12 cellular contexts compared by ENCODE assay signal in the genomic region with DNA sequence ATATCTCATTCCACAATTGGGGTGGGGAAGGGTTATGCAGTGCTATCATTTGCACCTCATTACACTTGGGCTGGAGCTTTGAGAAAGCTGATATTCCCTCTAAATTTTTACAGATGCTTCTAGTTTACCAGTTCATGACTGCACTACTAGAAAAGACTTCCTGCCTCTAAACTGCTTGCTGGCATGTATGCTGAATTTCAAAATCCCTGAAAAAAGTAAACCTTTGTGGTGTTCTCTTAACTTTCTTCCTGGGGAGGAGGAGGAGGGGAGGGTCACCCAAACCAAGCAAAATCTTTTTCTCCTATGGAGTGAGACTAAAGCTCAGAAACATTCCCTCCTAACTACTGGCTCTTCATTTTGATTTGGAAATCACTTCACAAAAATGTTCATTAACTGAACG. TPM values are rescaled to one million over a fixed set of nuclear protein-coding genes. Genes with fewer than 3 reads are reported as not detected.
DNase-seq lines count a peak whose midpoint lies in the region; FAIRE-seq and TF ChIP-seq lines count a peak whose summit lies in the region.
"Had no signal": no experiment of that assay in that cellular context is flagged by ENCODE, and none has a peak within 500 bp of the region (broad histone marks: within the 10 kb centered on the region; RNA-seq: fewer than 3 reads in every experiment).

No MANE protein-coding gene starts in this region.

- H3K27ac Mint-ChIP-seq in activated CD4-positive, alpha-beta T cell treated with anti-CD3 and anti-CD28 coated beads, Interleukin-2, amount 10 ng/mL, durations not matched to agents 7 days and 5 days = no peak overlapping the region
- H3K27ac Mint-ChIP-seq: activated CD8-positive, alpha-beta memory T cell treated with anti-CD3 and anti-CD28 coated beads, Interleukin-2, amount 10 ng/mL, durations not matched to agents 7 days and 5 days; naive thymus-derived CD4-positive, alpha-beta T cell had no signal

- peaks cover 7% of the 10 kb centered on the region for H3K27me3 Mint-ChIP-seq in activated CD4-positive, alpha-beta T cell treated with anti-CD3 and anti-CD28 coated beads, Interleukin-2, amount 10 ng/mL, durations not matched to agents 7 days and 5 days

- TF ChIP-seq EP300 in transverse colon (IDR thresholded peaks at IDR 0.05; ENCODE audit: low read depth) = no peak

- TF ChIP-seq POLR2A in transverse colon (IDR thresholded peaks at IDR 0.05) = no peak

- DNase-seq in HFF-Myc (ENCODE audit: extremely low read depth, low read depth) = peak; percentile 50
- peak; percentile 21 for DNase-seq in astrocyte of the hippocampus (ENCODE audit: low read depth, low spot score)
- DNase-seq in transverse colon = no peak
- no peak for DNase-seq in activated CD4-positive, alpha-beta T cell treated with anti-CD3 and anti-CD28 coated beads, Interleukin-2, amount 10 ng/mL, durations not matched to agents 7 days and 5 days
- no peak for DNase-seq in SIG-M5 (lab: John Stamatoyannopoulos, UW)
- DNase-seq in D721Med (ENCODE audit: insufficient read length, low spot score) = no peak
- DNase-seq: activated CD8-positive, alpha-beta memory T cell treated with anti-CD3 and anti-CD28 coated beads, Interleukin-2, amount 10 ng/mL, durations not matched to agents 7 days and 5 days; activated naive CD4-positive, alpha-beta T cell treated with anti-CD3 and anti-CD28 coated beads, Interleukin-2, amount 50 U/mL, for 16 hours; naive thymus-derived CD4-positive, alpha-beta T cell had no signal

- whole genome bisulfite sequencing in transverse colon (ENCODE audit: low coverage in 1 of 2), 2 donors = 58 to 63% methylated on average over 1 of the region's 1 CpG

- no peaks in the 10 kb centered on the region for H3K9me3 Mint-ChIP-seq in activated CD4-positive, alpha-beta T cell treated with anti-CD3 and anti-CD28 coated beads, Interleukin-2, amount 10 ng/mL, durations not matched to agents 7 days and 5 days

- peak overlapping the region; percentile 2; the same call in 1 of the 2 replicates for H3K4me3 ChIP-seq in HFF-Myc (replicated peaks; ENCODE audit: low read depth, low read length)
- no peak overlapping the region for H3K4me3 ChIP-seq in iPS-20b (ENCODE audit: low read length)
- no peak overlapping the region for H3K4me3 ChIP-seq in transverse colon
- H3K4me3 ChIP-seq: coronary artery had no signal

- H3K9ac ChIP-seq in iPS-20b (ENCODE audit: low read depth, low read length) = peak overlapping the region; percentile 11; the same call in 1 of the 2 replicates

- no peak overlapping the region for H3K4me3 Mint-ChIP-seq in activated CD4-positive, alpha-beta T cell treated with anti-CD3 and anti-CD28 coated beads, Interleukin-2, amount 10 ng/mL, durations not matched to agents 7 days and 5 days
- H3K4me3 Mint-ChIP-seq: activated CD8-positive, alpha-beta memory T cell treated with anti-CD3 and anti-CD28 coated beads, Interleukin-2, amount 10 ng/mL, durations not matched to agents 7 days and 5 days; naive thymus-derived CD4-positive, alpha-beta T cell had no signal

- POLR2A ChIA-PET in activated CD4-positive, alpha-beta T cell treated with anti-CD3 and anti-CD28 coated beads, Interleukin-2, amount 10 ng/mL, durations not matched to agents 7 days and 5 days (lab: Charles Lee) = no interaction called here

- no peaks in the 10 kb centered on the region for H3K4me1 Mint-ChIP-seq in activated CD4-positive, alpha-beta T cell treated with anti-CD3 and anti-CD28 coated beads, Interleukin-2, amount 10 ng/mL, durations not matched to agents 7 days and 5 days
- H3K4me1 Mint-ChIP-seq: activated CD8-positive, alpha-beta memory T cell treated with anti-CD3 and anti-CD28 coated beads, Interleukin-2, amount 10 ng/mL, durations not matched to agents 7 days and 5 days had no signal

- CTCF ChIA-PET in activated CD4-positive, alpha-beta T cell treated with anti-CD3 and anti-CD28 coated beads, Interleukin-2, amount 10 ng/mL, durations not matched to agents 7 days and 5 days (lab: Charles Lee) = no interaction called here

- no peak for FAIRE-seq in D721Med (lab: Jason Lieb, UNC)
- FAIRE-seq: islet of Langerhans had no signal

- intact Hi-C loops in transverse colon (cut with DNase I; ENCODE audit: low total_unique reads) = no loop called here

- H3K27me3 ChIP-seq in iPS-20b (ENCODE audit: insufficient read depth, low read length) (no peaks in the 10 kb centered on the region), transverse colon (peaks cover 7% of the 10 kb centered on the region)

- H3K27ac ChIP-seq in iPS-20b (ENCODE audit: low read length) (no peak overlapping the region), transverse colon (peak overlapping the region; percentile 28 to 51 (median 41))
- H3K27ac ChIP-seq: coronary artery had no signal

- no peak for TF ChIP-seq CTCF in HFF-Myc (IDR thresholded peaks at IDR 0.05; ENCODE audit: low read depth, low read length, missing control alignments)
- TF ChIP-seq CTCF in transverse colon (IDR thresholded peaks at IDR 0.05) = no peak
- TF ChIP-seq CTCF in D721Med (IDR thresholded peaks at IDR 0.05; ENCODE audit: insufficient read depth, missing control alignments) = no peak

- in situ Hi-C loops in transverse colon (cut with MboI; ENCODE audit: low pct_ligation_motif_present in 1 of 4, low pct_unique_long_range_greater_than_20kb in 1 of 4, low sequenced_read_pairs in 3 of 4) = no loop called here

- H3K36me3 Mint-ChIP-seq in activated CD4-positive, alpha-beta T cell treated with anti-CD3 and anti-CD28 coated beads, Interleukin-2, amount 10 ng/mL, durations not matched to agents 7 days and 5 days (ENCODE audit: low read depth) = no peaks in the 10 kb centered on the region
- H3K36me3 Mint-ChIP-seq: activated CD8-positive, alpha-beta memory T cell treated with anti-CD3 and anti-CD28 coated beads, Interleukin-2, amount 10 ng/mL, durations not matched to agents 7 days and 5 days; naive thymus-derived CD4-positive, alpha-beta T cell had no signal

- H3K36me3 ChIP-seq in iPS-20b (ENCODE audit: insufficient read depth, low read depth, low read length) (no peaks in the 10 kb centered on the region), transverse colon (no peaks in the 10 kb centered on the region)

- peaks cover 28% of the 10 kb centered on the region for H3K4me1 ChIP-seq in iPS-20b (ENCODE audit: insufficient read depth, low read length)
- H3K4me1 ChIP-seq in transverse colon = peaks cover 0 to 22% (median 21%) of the 10 kb centered on the region in 4 donors

- H3K9me3 ChIP-seq in iPS-20b (ENCODE audit: insufficient read depth, low read depth, low read length) (no peaks in the 10 kb centered on the region), transverse colon (no peaks in the 10 kb centered on the region)

RNA-seq across cellular contexts. Expression of a gene that starts 45.1 kb away (rescaled TPM):
- 10 to 100 TPM; 20.5 to 55.4 (median 26.2) TPM for total RNA-seq in transverse colon
- total RNA-seq in activated CD4-positive, alpha-beta T cell treated with anti-CD3 and anti-CD28 coated beads, Interleukin-2, amount 10 ng/mL, durations not matched to agents 7 days and 5 days = not detected
- total RNA-seq: activated CD8-positive, alpha-beta memory T cell treated with anti-CD3 and anti-CD28 coated beads, Interleukin-2, amount 10 ng/mL, durations not matched to agents 7 days and 5 days had no signal

Comparison
In these comparisons a context has a peak if more than half of its experiments do, and no peak if none do; other contexts are left out.
1. DNase-seq: peak in HFF-Myc (single experiment) and astrocyte of the hippocampus (single experiment); none in transverse colon (single experiment), activated CD4-positive, alpha-beta T cell treated with anti-CD3 and anti-CD28 coated beads, Interleukin-2, amount 10 ng/mL, durations not matched to agents 7 days and 5 days (single experiment), SIG-M5 (single experiment) and D721Med (single experiment).
2. RNA of a gene that starts 45.1 kb away (total RNA-seq): 20.5 to 55.4 TPM in transverse colon; not detected in activated CD4-positive, alpha-beta T cell treated with anti-CD3 and anti-CD28 coated beads, Interleukin-2, amount 10 ng/mL, durations not matched to agents 7 days and 5 days; every median in the first group is over 10 times any median in the second.